In genomic region chr17:38435795-38436194, GRCh38 we compare ENCODE assay signal across 1 cellular context.
TF ChIP-seq lines count a peak whose summit lies in the region.

No MANE protein-coding gene starts in this region.

TF ChIP-seq in SK-N-SH treated with all-trans-retinoic acid at 6 μM for 48 hours, 23 proteins besides CTCF, POLR2A, EP300 and RAD21 (continued from another document):
- TF ChIP-seq TSHZ2 (CRISPR knock-in tag; IDR thresholded peaks at IDR 0.05): no peak
- no peak for TF ChIP-seq ZC3H10 (CRISPR knock-in tag; IDR thresholded peaks at IDR 0.05)
- TF ChIP-seq TCF4 (CRISPR knock-in tag; IDR thresholded peaks at IDR 0.05; ENCODE audit: borderline replicate concordance): no peak
- TF ChIP-seq RARB (CRISPR knock-in tag; IDR thresholded peaks at IDR 0.05): no peak
- TF ChIP-seq TOX (CRISPR knock-in tag; IDR thresholded peaks at IDR 0.05; ENCODE audit: borderline replicate concordance): no peak
- TF ChIP-seq ISL1 (CRISPR knock-in tag; IDR thresholded peaks at IDR 0.05): no peak
